ENCODE assay signal across 8 cellular contexts in genomic region chr19:13212759-13213330, GRCh38.
DNase-seq lines count a peak whose midpoint lies in the region; ATAC-seq, FAIRE-seq and TF ChIP-seq lines count a peak whose summit lies in the region.

No MANE protein-coding gene starts in this region.

- peak; percentile 47 for FAIRE-seq in GM19239 (lab: Jason Lieb, UNC)

- H4K20me1 ChIP-seq in PC-9 (ENCODE audit: insufficient read depth) = no peaks in the 10 kb centered on the region

- H3K36me3 ChIP-seq in PC-9 (ENCODE audit: low read depth) = no peaks in the 10 kb centered on the region

- no peak overlapping the region for H3K27ac ChIP-seq in PC-9

- H3K79me2 ChIP-seq in PC-9 (ENCODE audit: low read depth) = no peaks in the 10 kb centered on the region

- no peak overlapping the region for H3K4me2 ChIP-seq in PC-9

- no peaks in the 10 kb centered on the region for H3K36me3 Mint-ChIP-seq in activated T-cell treated with anti-CD3 and anti-CD28 coated beads, Interleukin-2, amount 50 U/mL, for 24 hours (ENCODE audit: low read depth)

- POLR2A ChIA-PET in PC-9 (lab: Charles Lee; ENCODE audit: unreplicated experiment) = no interaction called here

- ATAC-seq in GM21367 (IDR thresholded peaks at IDR 0.05; ENCODE audit: unreplicated experiment) = no peak

- H3K4me3 Mint-ChIP-seq in activated T-cell treated with anti-CD3 and anti-CD28 coated beads, Interleukin-2, amount 50 U/mL, for 24 hours = no peak overlapping the region

- H2AFZ ChIP-seq in PC-9 = no peak overlapping the region

- H3K27me3 Mint-ChIP-seq in activated T-cell treated with anti-CD3 and anti-CD28 coated beads, Interleukin-2, amount 50 U/mL, for 24 hours = no peaks in the 10 kb centered on the region

- BruUV-seq in PC-9 (replicated peaks; lab: Mats Ljungman, UMichigan) = no TSS peak

- peak; percentile 83 for TF ChIP-seq CTCF in PC-9 (conservative IDR thresholded peaks at IDR 0.05)

- H3K9me3 Mint-ChIP-seq in activated T-cell treated with anti-CD3 and anti-CD28 coated beads, Interleukin-2, amount 50 U/mL, for 24 hours = no peaks in the 10 kb centered on the region

- H3K9me2 ChIP-seq in PC-9 (ENCODE audit: insufficient read depth) = no peaks in the 10 kb centered on the region

- H3K9me3 ChIP-seq in PC-9 (ENCODE audit: insufficient read depth, low read depth) = no peaks in the 10 kb centered on the region

- no peak overlapping the region for H3K27ac Mint-ChIP-seq in activated T-cell treated with anti-CD3 and anti-CD28 coated beads, Interleukin-2, amount 50 U/mL, for 24 hours

- peaks cover 31% of the 10 kb centered on the region for H3K4me1 Mint-ChIP-seq in activated T-cell treated with anti-CD3 and anti-CD28 coated beads, Interleukin-2, amount 50 U/mL, for 24 hours (ENCODE audit: low read depth)

- CTCF ChIA-PET in PC-9 (lab: Charles Lee) = no interaction called here

- H3F3A ChIP-seq in PC-9 (ENCODE audit: insufficient read depth, low read depth) = no peaks in the 10 kb centered on the region; the same call in 1 of the 2 replicates

- no peak overlapping the region for H3K4me3 ChIP-seq in PC-9

- no peaks in the 10 kb centered on the region for H3K27me3 ChIP-seq in PC-9 (ENCODE audit: insufficient read depth, low read depth)

- DNase-seq in A172 (ENCODE audit: low spot score) = peak; percentile 53
- DNase-seq in GM19239 (ENCODE audit: insufficient read length, low spot score) = no peak
- DNase-seq in PC-9 = peak; percentile 60 to 62
- DNase-seq in activated T-cell treated with anti-CD3 and anti-CD28 coated beads, Interleukin-2, amount 50 U/mL, for 24 hours = peak; percentile 81
- DNase-seq in germinal center (ENCODE audit: low spot score) = peak; percentile 68
- DNase-seq in retina = peak; percentile 26
- no peak for DNase-seq in ecto neural progenitor cell (ENCODE audit: low spot score)

- H3K4me1 ChIP-seq in PC-9 (replicated peaks; ENCODE audit: insufficient read depth) = no peaks in the 10 kb centered on the region

- intact Hi-C loops in PC-9 (cut with micrococcal nuclease; ENCODE audit: unreplicated experiment) = no loop called here

Comparison
In these comparisons a context has a peak if more than half of its experiments do, and no peak if none do; other contexts are left out.
1. DNase-seq: peak in A172 (single experiment), PC-9 (2 of 2), activated T-cell treated with anti-CD3 and anti-CD28 coated beads, Interleukin-2, amount 50 U/mL, for 24 hours (single experiment), germinal center (single experiment) and retina (single experiment); none in GM19239 (single experiment) and ecto neural progenitor cell (single experiment).